ENCODE assay signal across 37 cellular contexts in the genomic region with DNA sequence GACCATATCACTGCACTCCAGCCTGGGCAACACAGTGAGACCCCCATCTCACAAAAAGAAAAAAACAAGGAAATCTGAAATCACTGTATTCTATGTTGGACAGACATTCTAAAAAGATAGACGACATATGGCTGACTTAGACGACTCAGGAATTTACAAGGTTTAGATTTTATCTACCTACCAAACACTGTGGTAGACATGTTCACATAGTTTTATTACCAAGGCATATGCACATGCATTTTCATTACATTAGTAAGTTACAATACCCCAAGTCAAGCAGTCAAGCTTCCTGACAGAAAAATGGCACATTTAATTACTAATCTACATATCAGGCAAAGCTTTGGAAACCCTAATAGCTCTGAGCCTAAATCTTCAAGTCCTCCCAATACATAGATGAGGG.
"Had no signal": no experiment of that assay in that cellular context is flagged by ENCODE, and none has a peak within 500 bp of the region (broad histone marks: within the 10 kb centered on the region; RNA-seq: fewer than 3 reads in every experiment).

No MANE protein-coding gene starts in this region.

- H3K27me3 ChIP-seq: adrenal gland, cardiac muscle cell had no signal

- H3K9me3 Mint-ChIP-seq: activated B cell treated with CpG ODN at 0.5 μM for 24 hours; activated CD4-positive, alpha-beta memory T cell treated with anti-CD3 and anti-CD28 coated beads for 36 hours; activated CD4-positive, alpha-beta T cell treated with anti-CD3 and anti-CD28 coated beads, Interleukin-2, amount 10 ng/mL, durations not matched to agents 24 days and 14 days; activated CD8-positive, alpha-beta T cell treated with anti-CD3 and anti-CD28 coated beads for 36 hours; activated naive CD4-positive, alpha-beta T cell treated with anti-CD3 and anti-CD28 coated beads for 36 hours; activated naive CD4-positive, alpha-beta T cell treated with anti-CD3 and anti-CD28 coated beads, Interleukin-2, amount 50 U/mL, for 72 hours; activated naive CD8-positive, alpha-beta T cell treated with anti-CD3 and anti-CD28 coated beads for 36 hours; activated T-cell treated with anti-CD3 and anti-CD28 coated beads, Interleukin-2, amount 50 U/mL, for 4 hours; activated T-cell treated with anti-CD3 and anti-CD28 coated beads, Interleukin-2, amount 50 U/mL, for 72 hours; activated T-helper 17 cell treated with anti-CD3 and anti-CD28 coated beads, Interleukin-2, amount 50 U/mL, for 72 hours; brain; central memory CD8-positive, alpha-beta T cell; T-helper 1 cell treated with Interleukin-12 subunit alpha and Interleukin-12 subunit beta and Interleukin-4 antibody, amounts not matched to agents 30 μg/mL and 1 μg/mL, for 36 hours; T-helper 2 cell treated with Interferon-gamma antibody and Interleukin-4, amounts not matched to agents 5 μg/mL and 100 μg/mL, for 36 hours had no signal

- DNase-seq: activated B cell treated with CpG ODN at 0.5 μM for 24 hours; activated CD4-positive, alpha-beta memory T cell treated with anti-CD3 and anti-CD28 coated beads for 36 hours; activated CD4-positive, alpha-beta T cell treated with anti-CD3 and anti-CD28 coated beads for 4 hours; activated CD4-positive, alpha-beta T cell treated with anti-CD3 and anti-CD28 coated beads, Interleukin-2, amount 10 ng/mL, durations not matched to agents 24 days and 14 days; activated CD4-positive, alpha-beta T cell treated with anti-CD3 and anti-CD28 coated beads, Interleukin-2, amount 50 U/mL, for 1 hour; activated CD4-positive, alpha-beta T cell treated with anti-CD3 and anti-CD28 coated beads, Interleukin-2, amount 50 U/mL, for 4 hours; activated CD4-positive, CD25-positive, alpha-beta regulatory T cell treated with anti-CD3 and anti-CD28 coated beads, Interleukin-2, amount 50 U/mL, for 72 hours; activated CD8-positive, alpha-beta memory T cell treated with anti-CD3 and anti-CD28 coated beads, Interleukin-2, amount 50 U/mL, for 4 hours; activated CD8-positive, alpha-beta T cell treated with anti-CD3 and anti-CD28 coated beads for 36 hours; activated effector memory CD4-positive, alpha-beta T cell treated with anti-CD3 and anti-CD28 coated beads, Interleukin-2, amount 50 U/mL, for 16 hours; activated gamma-delta T cell treated with Interleukin-2 at 50 U/mL for 16 hours; activated naive CD4-positive, alpha-beta T cell; activated naive CD4-positive, alpha-beta T cell treated with anti-CD3 and anti-CD28 coated beads for 36 hours; activated naive CD4-positive, alpha-beta T cell treated with anti-CD3 and anti-CD28 coated beads, Interleukin-2, amount 50 U/mL, for 16 hours; activated naive CD8-positive, alpha-beta T cell treated with anti-CD3 and anti-CD28 coated beads for 36 hours; activated T-cell treated with anti-CD3 and anti-CD28 coated beads for 4 hours; activated T-cell treated with anti-CD3 and anti-CD28 coated beads, Interleukin-2, amount 50 U/mL, for 1 hour; activated T-cell treated with anti-CD3 and anti-CD28 coated beads, Interleukin-2, amount 50 U/mL, for 4 hours; activated T-cell treated with anti-CD3 and anti-CD28 coated beads, Interleukin-2, amount 50 U/mL, for 72 hours; adrenal gland; amniotic stem cell; aorta; caudate nucleus; cerebellar nuclear complex; T-helper 2 cell; T-helper 9 cell had no signal

- H3K9me3 ChIP-seq: adrenal gland had no signal

- H3K4me1 Mint-ChIP-seq: activated B cell treated with CpG ODN at 0.5 μM for 24 hours; activated CD4-positive, alpha-beta T cell treated with anti-CD3 and anti-CD28 coated beads, Interleukin-2, amount 10 ng/mL, durations not matched to agents 24 days and 14 days; activated T-helper 17 cell treated with anti-CD3 and anti-CD28 coated beads, Interleukin-2, amount 50 U/mL, for 72 hours; central memory CD8-positive, alpha-beta T cell had no signal

- H3K27me3 Mint-ChIP-seq: brain had no signal

- FAIRE-seq: bronchial epithelial cell, TTC549 had no signal

- H3K4me3 Mint-ChIP-seq: activated B cell treated with CpG ODN at 0.5 μM for 24 hours; activated CD4-positive, alpha-beta memory T cell treated with anti-CD3 and anti-CD28 coated beads for 36 hours; activated CD4-positive, alpha-beta T cell treated with anti-CD3 and anti-CD28 coated beads, Interleukin-2, amount 10 ng/mL, durations not matched to agents 24 days and 14 days; activated CD8-positive, alpha-beta T cell treated with anti-CD3 and anti-CD28 coated beads for 36 hours; activated naive CD4-positive, alpha-beta T cell treated with anti-CD3 and anti-CD28 coated beads for 36 hours; activated naive CD8-positive, alpha-beta T cell treated with anti-CD3 and anti-CD28 coated beads for 36 hours; activated T-cell treated with anti-CD3 and anti-CD28 coated beads, Interleukin-2, amount 50 U/mL, for 4 hours; activated T-cell treated with anti-CD3 and anti-CD28 coated beads, Interleukin-2, amount 50 U/mL, for 72 hours; activated T-helper 1 cell treated with anti-CD3 and anti-CD28 coated beads, Interleukin-12 subunit alpha, Interleukin-12 subunit beta, Interleukin-2, Interleukin-4 antibody, amounts not matched to agents 30 ng/mL and 10 ng/mL and 1 ng/mL, durations not matched to agents 14 hours and 24 hours and 36 hours; activated T-helper 17 cell treated with anti-CD3 and anti-CD28 coated beads, Interleukin-2, amount 50 U/mL, for 72 hours; brain; central memory CD8-positive, alpha-beta T cell; T-helper 1 cell treated with Interleukin-12 subunit alpha and Interleukin-12 subunit beta and Interleukin-4 antibody, amounts not matched to agents 30 μg/mL and 1 μg/mL, for 36 hours; T-helper 2 cell treated with Interferon-gamma antibody and Interleukin-4, amounts not matched to agents 5 μg/mL and 100 μg/mL, for 36 hours had no signal

- H3K27ac ChIP-seq: adrenal gland, cardiac muscle cell, VCaP had no signal

- H3K27ac Mint-ChIP-seq: activated B cell treated with CpG ODN at 0.5 μM for 24 hours; activated CD4-positive, alpha-beta memory T cell treated with anti-CD3 and anti-CD28 coated beads for 36 hours; activated CD4-positive, alpha-beta T cell treated with anti-CD3 and anti-CD28 coated beads, Interleukin-2, amount 10 ng/mL, durations not matched to agents 24 days and 14 days; activated CD8-positive, alpha-beta T cell treated with anti-CD3 and anti-CD28 coated beads for 36 hours; activated naive CD4-positive, alpha-beta T cell treated with anti-CD3 and anti-CD28 coated beads for 36 hours; activated naive CD4-positive, alpha-beta T cell treated with anti-CD3 and anti-CD28 coated beads, Interleukin-2, amount 50 U/mL, for 72 hours; activated naive CD8-positive, alpha-beta T cell treated with anti-CD3 and anti-CD28 coated beads for 36 hours; activated T-cell treated with anti-CD3 and anti-CD28 coated beads, Interleukin-2, amount 50 U/mL, for 72 hours; activated T-helper 1 cell treated with anti-CD3 and anti-CD28 coated beads, Interleukin-12 subunit alpha, Interleukin-12 subunit beta, Interleukin-2, Interleukin-4 antibody, amounts not matched to agents 30 ng/mL and 10 ng/mL and 1 ng/mL, durations not matched to agents 14 hours and 24 hours and 36 hours; activated T-helper 17 cell treated with anti-CD3 and anti-CD28 coated beads, Interleukin-2, amount 50 U/mL, for 72 hours; T-helper 1 cell treated with Interleukin-12 subunit alpha and Interleukin-12 subunit beta and Interleukin-4 antibody, amounts not matched to agents 30 μg/mL and 1 μg/mL, for 36 hours; T-helper 2 cell treated with Interferon-gamma antibody and Interleukin-4, amounts not matched to agents 5 μg/mL and 100 μg/mL, for 36 hours had no signal

- H3K4me3 ChIP-seq: adrenal gland, cardiac muscle cell had no signal

- H3K36me3 ChIP-seq: adrenal gland, cardiac muscle cell had no signal

- H3K36me3 Mint-ChIP-seq: activated CD4-positive, alpha-beta memory T cell treated with anti-CD3 and anti-CD28 coated beads for 36 hours; activated naive CD4-positive, alpha-beta T cell treated with anti-CD3 and anti-CD28 coated beads, Interleukin-2, amount 50 U/mL, for 72 hours; activated naive CD8-positive, alpha-beta T cell treated with anti-CD3 and anti-CD28 coated beads for 36 hours; brain had no signal
